In the genomic region with DNA sequence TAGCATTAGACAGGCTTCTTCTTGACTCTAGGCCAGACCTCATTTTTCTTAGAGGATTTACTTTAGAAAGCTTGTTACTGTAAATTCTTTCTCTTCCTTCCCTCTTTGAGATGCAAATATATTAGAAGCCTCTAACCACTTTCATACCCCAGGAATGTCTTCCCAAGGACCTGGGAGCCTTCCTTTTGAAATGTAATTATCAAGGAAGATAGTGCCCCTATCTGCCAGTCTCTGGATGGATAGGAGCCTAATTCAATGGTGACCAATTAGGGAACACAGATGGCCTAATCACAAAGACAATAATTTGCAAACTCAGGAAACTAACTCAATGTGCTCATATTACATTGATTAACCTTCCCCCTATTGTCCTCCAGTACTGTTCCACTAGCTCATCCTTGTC, we compare ENCODE assay signal across 32 cellular contexts.
"Had no signal": no experiment of that assay in that cellular context is flagged by ENCODE, and none has a peak within 500 bp of the region (broad histone marks: within the 10 kb centered on the region; RNA-seq: fewer than 3 reads in every experiment).

No MANE protein-coding gene starts in this region.

- H3K27me3 Mint-ChIP-seq: activated CD4-positive, alpha-beta memory T cell treated with anti-CD3 and anti-CD28 coated beads, Interleukin-2, amount 10 ng/mL, durations not matched to agents 7 days and 5 days; activated CD4-positive, alpha-beta T cell treated with anti-CD3 and anti-CD28 coated beads, Interleukin-2, amount 10 ng/mL, durations not matched to agents 24 days and 14 days; activated T-cell treated with anti-CD3 and anti-CD28 coated beads, Interleukin-2, amount 50 U/mL, for 24 hours; effector memory CD8-positive, alpha-beta T cell; stimulated activated naive CD8-positive, alpha-beta T cell treated with anti-CD3 and anti-CD28 coated beads, Interleukin-15, Interleukin-2, amounts not matched to agents 100 ng/mL and 50 ng/mL, for 24 hours had no signal

- H2AFZ ChIP-seq: hepatocyte had no signal

- H3K4me3 ChIP-seq: coronary artery, gastroesophageal sphincter, hepatocyte, left ventricle myocardium inferior, lung, pancreas, prostate gland, skin epidermis, thoracic aorta, vagina had no signal

- H3K4me1 ChIP-seq: gastroesophageal sphincter, left ventricle myocardium inferior, pancreas, prostate gland, vagina had no signal

- H3K4me2 ChIP-seq: hepatocyte had no signal

- H3K4me3 Mint-ChIP-seq: activated CD4-positive, alpha-beta memory T cell treated with anti-CD3 and anti-CD28 coated beads, Interleukin-2, amount 10 ng/mL, durations not matched to agents 7 days and 5 days; activated CD4-positive, alpha-beta T cell treated with anti-CD3 and anti-CD28 coated beads, Interleukin-2, amount 10 ng/mL, durations not matched to agents 24 days and 14 days; activated T-cell treated with anti-CD3 and anti-CD28 coated beads, Interleukin-2, amount 50 U/mL, for 24 hours; effector memory CD8-positive, alpha-beta T cell; nephron progenitor cell; stimulated activated effector memory CD8-positive, alpha-beta T cell treated with anti-CD3 and anti-CD28 coated beads, Interleukin-12 subunit alpha, Interleukin-12 subunit beta, amount 100 ng/mL, for 72 hours; stimulated activated naive CD8-positive, alpha-beta T cell treated with anti-CD3 and anti-CD28 coated beads, Interleukin-15, Interleukin-2, amounts not matched to agents 100 ng/mL and 50 ng/mL, for 24 hours; T-helper 1 cell treated with Interleukin-12 subunit alpha and Interleukin-12 subunit beta and Interleukin-4 antibody, amounts not matched to agents 30 μg/mL and 1 μg/mL, for 36 hours had no signal

- FAIRE-seq: pancreas, TTC549 had no signal

- H3K79me2 ChIP-seq: hepatocyte had no signal

- H3K36me3 Mint-ChIP-seq: activated naive CD4-positive, alpha-beta T cell treated with anti-CD3 and anti-CD28 coated beads, Interleukin-2, amount 50 U/mL, for 72 hours; stimulated activated effector memory CD8-positive, alpha-beta T cell treated with anti-CD3 and anti-CD28 coated beads, Interleukin-12 subunit alpha, Interleukin-12 subunit beta, amount 100 ng/mL, for 72 hours had no signal

- H3K9me3 Mint-ChIP-seq: activated CD4-positive, alpha-beta memory T cell treated with anti-CD3 and anti-CD28 coated beads, Interleukin-2, amount 10 ng/mL, durations not matched to agents 7 days and 5 days; activated CD4-positive, alpha-beta T cell treated with anti-CD3 and anti-CD28 coated beads, Interleukin-2, amount 10 ng/mL, durations not matched to agents 24 days and 14 days; activated T-cell treated with anti-CD3 and anti-CD28 coated beads, Interleukin-2, amount 50 U/mL, for 24 hours; nephron progenitor cell; stimulated activated naive CD8-positive, alpha-beta T cell treated with anti-CD3 and anti-CD28 coated beads, Interleukin-15, Interleukin-2, amounts not matched to agents 100 ng/mL and 50 ng/mL, for 24 hours had no signal

- H3K27ac Mint-ChIP-seq: activated CD4-positive, alpha-beta memory T cell treated with anti-CD3 and anti-CD28 coated beads, Interleukin-2, amount 10 ng/mL, durations not matched to agents 7 days and 5 days; activated CD4-positive, alpha-beta T cell treated with anti-CD3 and anti-CD28 coated beads, Interleukin-2, amount 10 ng/mL, durations not matched to agents 24 days and 14 days; activated naive CD4-positive, alpha-beta T cell treated with anti-CD3 and anti-CD28 coated beads, Interleukin-2, amount 50 U/mL, for 72 hours; activated T-cell treated with anti-CD3 and anti-CD28 coated beads, Interleukin-2, amount 50 U/mL, for 24 hours; effector memory CD8-positive, alpha-beta T cell; nephron progenitor cell; stimulated activated effector memory CD8-positive, alpha-beta T cell treated with anti-CD3 and anti-CD28 coated beads, Interleukin-12 subunit alpha, Interleukin-12 subunit beta, amount 100 ng/mL, for 72 hours; stimulated activated naive CD8-positive, alpha-beta T cell treated with anti-CD3 and anti-CD28 coated beads, Interleukin-15, Interleukin-2, amounts not matched to agents 100 ng/mL and 50 ng/mL, for 24 hours; T-helper 1 cell treated with Interleukin-12 subunit alpha and Interleukin-12 subunit beta and Interleukin-4 antibody, amounts not matched to agents 30 μg/mL and 1 μg/mL, for 36 hours had no signal

- H3K4me1 Mint-ChIP-seq: activated CD4-positive, alpha-beta memory T cell treated with anti-CD3 and anti-CD28 coated beads, Interleukin-2, amount 10 ng/mL, durations not matched to agents 7 days and 5 days; activated CD4-positive, alpha-beta T cell treated with anti-CD3 and anti-CD28 coated beads, Interleukin-2, amount 10 ng/mL, durations not matched to agents 24 days and 14 days; stimulated activated effector memory CD8-positive, alpha-beta T cell treated with anti-CD3 and anti-CD28 coated beads, Interleukin-12 subunit alpha, Interleukin-12 subunit beta, amount 100 ng/mL, for 72 hours had no signal

- DNase-seq: activated CD4-positive, alpha-beta memory T cell treated with anti-CD3 and anti-CD28 coated beads, Interleukin-2, amount 10 ng/mL, durations not matched to agents 7 days and 5 days; activated CD4-positive, alpha-beta T cell treated with anti-CD3 and anti-CD28 coated beads, Interleukin-2, amount 10 ng/mL, durations not matched to agents 24 days and 14 days; activated CD4-positive, CD25-positive, alpha-beta regulatory T cell treated with anti-CD3 and anti-CD28 coated beads, Interleukin-2, amount 50 U/mL, for 72 hours; activated CD8-positive, alpha-beta memory T cell treated with anti-CD3 and anti-CD28 coated beads, Interleukin-2, amount 50 U/mL, for 48 hours; activated gamma-delta T cell; activated T-cell treated with anti-CD3 and anti-CD28 coated beads, Interleukin-2, amount 50 U/mL, for 24 hours; anterior cingulate cortex; brain microvascular endothelial cell; effector memory CD8-positive, alpha-beta T cell; islet precursor cell; left ventricle myocardium inferior; nephron progenitor cell; pancreas; retina; stimulated activated CD4-positive, alpha-beta T cell treated with anti-CD3 and anti-CD28 coated beads, Interleukin-12 subunit alpha, Interleukin-12 subunit beta, amount 100 ng/mL, for 4 hours; stimulated activated CD4-positive, alpha-beta T cell treated with anti-CD3 and anti-CD28 coated beads, Interleukin-4, amount 100 ng/mL, for 24 hours; T-helper 9 cell; trophoblast cell; WERI-Rb-1 had no signal

- H3K36me3 ChIP-seq: brain microvascular endothelial cell, gastroesophageal sphincter, left ventricle myocardium inferior, pancreas, prostate gland, thoracic aorta, vagina, WERI-Rb-1 had no signal

- H3K27ac ChIP-seq: brain microvascular endothelial cell, coronary artery, gastroesophageal sphincter, hepatocyte, left ventricle myocardium inferior, pancreas, prostate gland, skin epidermis, thoracic aorta, vagina, WERI-Rb-1 had no signal

- H3K9me3 ChIP-seq: gastroesophageal sphincter, left ventricle myocardium inferior, pancreas, prostate gland, thoracic aorta, vagina had no signal

- H3K27me3 ChIP-seq: brain microvascular endothelial cell, gastroesophageal sphincter, hepatocyte, pancreas, vagina had no signal
